ENCODE assay signal across 8 cellular contexts in genomic region chr5:150161242-150162141, GRCh38. TPM values are rescaled to one million over a fixed set of nuclear protein-coding genes. Genes with fewer than 3 reads are reported as not detected.
A peak's percentile ranks its signal among the peaks of the same experiment; 100 is the strongest.
DNase-seq lines count a peak whose midpoint lies in the region; FAIRE-seq and TF ChIP-seq lines count a peak whose summit lies in the region.

No MANE protein-coding gene starts in this region.

- CTCF ChIA-PET in GM10248 (lab: Yijun Ruan, JAX): interaction anchor here (0.7 to 4.1 kb wide), 18 partner anchors 8 to 253 kb away, joined by 3 to 22 read pairs (median 4); no protein-coding TSS in a partner anchor

- peak; percentile 86 for DNase-seq in GM10248 (ENCODE audit: extremely low spot score)
- DNase-seq in HCEC 1CT: peak; percentile 60
- DNase-seq in NCI-H1092 treated with DMSO at 0.1 percent for 48 hours (lab: John Stamatoyannopoulos, UW): peak; percentile 50
- peak; percentile 11 for DNase-seq in T-helper 22 cell (ENCODE audit: low read depth)
- peak in 1 of 2 donors; percentile 93 for DNase-seq in ascending aorta (ENCODE audit: low spot score in 2 of 2)
- DNase-seq in hypothalamus (lab: John Stamatoyannopoulos, UW): peak in 45 of 51 donors; percentile 19 to 78 (median 55)
- DNase-seq in small intestine: peak; percentile 88
- DNase-seq in GF-D8 (lab: John Stamatoyannopoulos, UW): no peak

- 12 to 42% (median 31%) methylated on average over 14 of the region's 14 CpGs for WGBS in small intestine, 3 donors

- intact Hi-C loops in ascending aorta (cut with DNase I): loop anchor here (1.0 to 2.0 kb wide), 4 partner anchors 15 to 57 kb away; no protein-coding TSS in a partner anchor

- H3K9me3 ChIP-seq in ascending aorta: no peaks in the 10 kb centered on the region
- H3K9me3 ChIP-seq in small intestine (ENCODE audit: control insufficient read depth, low read depth): no peaks in the 10 kb centered on the region

- H3K4me1 ChIP-seq in ascending aorta (peaks cover 23 to 56% of the 10 kb centered on the region in 2 donors), small intestine (ENCODE audit: control insufficient read depth in 2 of 2, insufficient read depth in 1 of 2, low read depth in 1 of 2, low read length in 1 of 2) (peaks cover 2 to 13% of the 10 kb centered on the region in 2 donors)

- POLR2A ChIA-PET in GM10248 (lab: Yijun Ruan, JAX): no interaction called here

- no peak overlapping the region for H3K4me3 ChIP-seq in ascending aorta
- no peak overlapping the region for H3K4me3 ChIP-seq in small intestine (ENCODE audit: low read depth in 1 of 2, low read length in 2 of 2)

- FAIRE-seq in small intestine (lab: Jason Lieb, UNC): no peak

- H3K27me3 ChIP-seq in ascending aorta: no peaks in the 10 kb centered on the region
- no peaks in the 10 kb centered on the region for H3K27me3 ChIP-seq in small intestine (ENCODE audit: control insufficient read depth in 2 of 2, insufficient read depth in 2 of 2, low read length in 2 of 2)

- no peaks in the 10 kb centered on the region for H3K36me3 ChIP-seq in ascending aorta
- no peaks in the 10 kb centered on the region for H3K36me3 ChIP-seq in small intestine (ENCODE audit: control insufficient read depth in 2 of 2, insufficient read depth in 2 of 2, low read length in 2 of 2)

- TF ChIP-seq CTCF in GM10248 (IDR thresholded peaks at IDR 0.05; ENCODE audit: control extremely low read depth, extremely low read depth, low read depth, missing control alignments) (peak; percentile 87), ascending aorta (IDR thresholded peaks at IDR 0.05) (peak; percentile 91 to 98 (median 96))

- H3K27ac ChIP-seq in ascending aorta (peak overlapping the region; percentile 98 to 99), small intestine (ENCODE audit: low read depth in 1 of 2, low read length in 1 of 2) (peak overlapping the region; percentile 77 to 90)

RNA-seq across cellular contexts. Expression of gene CDX1, which starts 5.1 kb away (rescaled TPM):
- total RNA-seq in ascending aorta: not detected
- polyA plus RNA-seq in small intestine: 100 to 1,000 TPM; 205 to 238 (median 219) TPM

RNA-seq across cellular contexts. Expression of gene PDGFRB, which starts 5.8 kb away (rescaled TPM):
- 341 TPM for total RNA-seq in ascending aorta
- polyA plus RNA-seq in small intestine: 10 to 100 TPM in 1 of 3 donors, 1 to 10 TPM in 1, under 1 TPM in 1; 0.45 to 31.6 (median 1.6) TPM

RNA-seq across cellular contexts. Expression of gene SLC6A7, which starts 28.4 kb away (rescaled TPM):
- not detected for total RNA-seq in ascending aorta
- polyA plus RNA-seq in small intestine: 1 to 10 TPM in 2 of 3 donors, under 1 TPM in 1; 0.81 to 2.6 (median 1.8) TPM
